8 cellular contexts compared by ENCODE assay signal in genomic region chr6:14542670-14543366, GRCh38.
DNase-seq lines count a peak whose midpoint lies in the region; ATAC-seq and TF ChIP-seq lines count a peak whose summit lies in the region.

No MANE protein-coding gene starts in this region.

- CTCF ChIA-PET in MCF 10A (lab: Yijun Ruan, JAX): no interaction called here

- intact Hi-C loops in MCF 10A (cut with micrococcal nuclease) (no loop called here), breast epithelium (cut with DNase I; ENCODE audit: low total_unique reads) (no loop called here), right cardiac atrium (cut with DNase I) (no loop called here)

- H3K27me3 ChIP-seq in breast epithelium: no peaks in the 10 kb centered on the region
- H3K27me3 ChIP-seq in osteoblast (ENCODE audit: insufficient read depth, low read length): no peaks in the 10 kb centered on the region
- no peaks in the 10 kb centered on the region for H3K27me3 ChIP-seq in tibial nerve
- no peaks in the 10 kb centered on the region for H3K27me3 ChIP-seq in right cardiac atrium (ENCODE audit: control insufficient read depth, insufficient read depth)

- no peak overlapping the region for H2AFZ ChIP-seq in osteoblast (ENCODE audit: low read length)

- peaks cover 4% of the 10 kb centered on the region for H3K36me3 Mint-ChIP-seq in MCF 10A (ENCODE audit: insufficient read depth, unreplicated experiment)

- H3K4me3 ChIP-seq in breast epithelium (no peak overlapping the region), osteoblast (ENCODE audit: insufficient read depth, low read length) (no peak overlapping the region), tibial nerve (no peak overlapping the region), right cardiac atrium (ENCODE audit: low read length) (no peak overlapping the region)

- 73 to 74% methylated on average over 10 of the region's 10 CpGs for WGBS in tibial nerve, 2 donors
- 78% methylated on average over 10 of the region's 10 CpGs for WGBS in right cardiac atrium

- no peak for TF ChIP-seq POLR2A in breast epithelium (IDR thresholded peaks at IDR 0.05)
- no peak for TF ChIP-seq POLR2A in tibial nerve (IDR thresholded peaks at IDR 0.05)

- TF ChIP-seq EP300 in tibial nerve (IDR thresholded peaks at IDR 0.05): no peak

- H3K4me2 ChIP-seq in osteoblast (ENCODE audit: insufficient read depth, low read length): peak overlapping the region; percentile 8

- ATAC-seq in right cardiac atrium: no peak

- H3K27ac Mint-ChIP-seq in MCF 10A (ENCODE audit: low read depth, unreplicated experiment): no peak overlapping the region

- no TSS peak for BruUV-seq in MCF 10A (replicated peaks; lab: Mats Ljungman, UMichigan)

- no peaks in the 10 kb centered on the region for H3K9me3 Mint-ChIP-seq in MCF 10A (ENCODE audit: unreplicated experiment)

- H3K4me3 Mint-ChIP-seq in MCF 10A (ENCODE audit: unreplicated experiment): no peak overlapping the region

- TF ChIP-seq CTCF in MCF 10A (IDR thresholded peaks at IDR 0.05; ENCODE audit: unreplicated experiment) (no peak), breast epithelium (IDR thresholded peaks at IDR 0.05) (no peak), osteoblast (IDR thresholded peaks at IDR 0.05; ENCODE audit: extremely low read depth, low read depth, low read length) (no peak), tibial nerve (IDR thresholded peaks at IDR 0.05) (no peak)

- H3K4me1 ChIP-seq in breast epithelium: no peaks in the 10 kb centered on the region
- H3K4me1 ChIP-seq in osteoblast (ENCODE audit: insufficient read depth, low read length): peaks cover 24% of the 10 kb centered on the region
- H3K4me1 ChIP-seq in tibial nerve: no peaks in the 10 kb centered on the region
- H3K4me1 ChIP-seq in right cardiac atrium (ENCODE audit: control insufficient read depth, insufficient read depth, low read length): peaks cover 3% of the 10 kb centered on the region

- no peaks in the 10 kb centered on the region for H3K36me3 ChIP-seq in breast epithelium
- H3K36me3 ChIP-seq in osteoblast (ENCODE audit: insufficient read depth, low read length): no peaks in the 10 kb centered on the region
- H3K36me3 ChIP-seq in tibial nerve: no peaks in the 10 kb centered on the region

- no peaks in the 10 kb centered on the region for H3K27me3 Mint-ChIP-seq in MCF 10A (ENCODE audit: insufficient read depth, unreplicated experiment)

- peak; percentile 68 for DNase-seq in MCF 10A (ENCODE audit: unreplicated experiment)
- DNase-seq in breast epithelium (ENCODE audit: low spot score in 2 of 2): no peak
- DNase-seq in M059J (ENCODE audit: low read depth): peak; percentile 72
- DNase-seq in activated naive CD4-positive, alpha-beta T cell treated with Interleukin-2 at 50 U/mL for 16 hours: peak; percentile 73
- DNase-seq in osteoblast (ENCODE audit: insufficient read length, low spot score, missing footprints): peak; percentile 80
- no peak for DNase-seq in tibial nerve (ENCODE audit: low spot score in 2 of 2)
- no peak for DNase-seq in SHP77 (lab: John Stamatoyannopoulos, UW)
- no peak for DNase-seq in right cardiac atrium

- H3K79me2 ChIP-seq in osteoblast (ENCODE audit: insufficient read depth, low read length): no peaks in the 10 kb centered on the region

- no peaks in the 10 kb centered on the region for H3K9me3 ChIP-seq in breast epithelium
- no peaks in the 10 kb centered on the region for H3K9me3 ChIP-seq in osteoblast (ENCODE audit: low read depth, low read length)
- H3K9me3 ChIP-seq in tibial nerve: no peaks in the 10 kb centered on the region
- no peaks in the 10 kb centered on the region for H3K9me3 ChIP-seq in right cardiac atrium (ENCODE audit: control insufficient read depth, low read length)

- H3K27ac ChIP-seq in breast epithelium: no peak overlapping the region
- H3K27ac ChIP-seq in osteoblast (ENCODE audit: low read depth, low read length): no peak overlapping the region
- H3K27ac ChIP-seq in tibial nerve: no peak overlapping the region
- H3K27ac ChIP-seq in right cardiac atrium (ENCODE audit: low read length): no peak overlapping the region

- peaks cover 13% of the 10 kb centered on the region for H3K4me1 Mint-ChIP-seq in MCF 10A (ENCODE audit: insufficient read depth, unreplicated experiment)

- no peaks in the 10 kb centered on the region for H4K20me1 ChIP-seq in osteoblast (ENCODE audit: insufficient read depth, low read length)

- POLR2A ChIA-PET in MCF 10A (lab: Yijun Ruan, JAX): interaction anchor here (0.6 kb wide), 1 partner anchor 86 kb away, joined by 3 read pairs; no protein-coding TSS in a partner anchor

Comparison
In these comparisons a context has a peak if more than half of its experiments do, and no peak if none do; other contexts are left out.
1. DNase-seq: peak in MCF 10A (single experiment), M059J (single experiment), activated naive CD4-positive, alpha-beta T cell treated with Interleukin-2 at 50 U/mL for 16 hours (single experiment) and osteoblast (single experiment); none in breast epithelium (0 of 2), tibial nerve (0 of 2), SHP77 (0 of 2) and right cardiac atrium (0 of 3).